ENCODE assay signal across 8 cellular contexts in the genomic region with DNA sequence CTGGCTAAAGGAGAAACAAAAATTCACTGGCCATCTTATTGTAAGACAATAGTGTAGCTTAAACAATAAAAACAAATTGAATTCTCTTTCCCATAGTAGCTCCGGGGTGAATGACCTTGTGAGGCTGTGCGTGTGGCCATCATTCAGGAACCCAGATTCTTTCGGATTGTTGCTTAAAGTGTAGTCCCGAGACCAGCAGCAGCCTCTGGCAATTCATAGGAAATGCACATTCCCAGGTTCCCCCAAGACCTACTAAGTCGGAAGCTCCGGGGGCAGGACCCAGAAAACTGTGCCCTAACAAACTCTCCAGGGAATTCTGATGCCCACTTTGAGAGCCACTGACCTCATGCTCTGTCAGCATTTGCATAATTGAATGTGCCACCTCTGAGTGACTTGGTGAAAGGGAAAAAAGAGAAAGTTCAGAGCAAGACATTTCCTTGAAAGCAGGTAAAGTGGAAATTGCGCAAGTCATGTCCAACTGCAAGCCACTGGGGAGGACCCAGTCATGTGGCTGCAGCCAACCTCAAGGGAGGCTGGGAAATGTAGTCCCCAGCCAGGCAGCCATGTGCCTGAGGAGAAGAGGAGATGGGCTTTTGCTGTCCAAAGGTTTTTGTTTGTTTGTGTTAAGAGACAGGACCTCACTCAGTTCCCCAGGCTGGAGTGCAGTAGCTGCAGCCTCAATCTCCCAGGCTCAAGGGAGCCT. TPM values are rescaled to one million over a fixed set of nuclear protein-coding genes. Genes with fewer than 3 reads are reported as not detected.
DNase-seq lines count a peak whose midpoint lies in the region; ATAC-seq and TF ChIP-seq lines count a peak whose summit lies in the region.

No MANE protein-coding gene starts in this region.

- H3K27ac ChIP-seq in endodermal cell (ENCODE audit: low read depth, low read length) (no peak overlapping the region), suprapubic skin (no peak overlapping the region)

- CTCF ChIA-PET in activated CD4-positive, alpha-beta T cell treated with anti-CD3 and anti-CD28 coated beads for 36 hours (lab: Charles Lee), result interaction anchor here (0.7 to 5.9 kb wide), 3 partner anchors 9 to 26 kb away, joined by 3 to 60 read pairs (median 4); no protein-coding TSS in a partner anchor

- intact Hi-C loops in activated CD4-positive, alpha-beta T cell treated with anti-CD3 and anti-CD28 coated beads for 36 hours (cut with DNase I, micrococcal nuclease), result no loop called here

- H3K9ac ChIP-seq in endodermal cell (ENCODE audit: extremely low read depth, low read length, poor library complexity, severe bottlenecking), result no peak overlapping the region

- peak overlapping the region; percentile 86 for H3K27ac Mint-ChIP-seq in endodermal cell
- H3K27ac Mint-ChIP-seq in activated CD4-positive, alpha-beta T cell treated with anti-CD3 and anti-CD28 coated beads for 36 hours, result no peak overlapping the region

- POLR2A ChIA-PET in activated CD4-positive, alpha-beta T cell treated with anti-CD3 and anti-CD28 coated beads for 36 hours (lab: Charles Lee), result interaction anchor here (0.6 kb wide), 1 partner anchor 30 kb away, joined by 8 read pairs; no protein-coding TSS in a partner anchor

- H3K27me3 Mint-ChIP-seq in endodermal cell (ENCODE audit: insufficient read depth), result peaks cover 10% of the 10 kb centered on the region
- peaks cover 2% of the 10 kb centered on the region for H3K27me3 Mint-ChIP-seq in activated CD4-positive, alpha-beta T cell treated with anti-CD3 and anti-CD28 coated beads for 36 hours

- no peaks in the 10 kb centered on the region for H3K36me3 ChIP-seq in endodermal cell (ENCODE audit: control insufficient read depth, insufficient read depth, low read length)
- H3K36me3 ChIP-seq in suprapubic skin, result no peaks in the 10 kb centered on the region

- H3K4me3 ChIP-seq in endodermal cell (ENCODE audit: low read length) (no peak overlapping the region), suprapubic skin (no peak overlapping the region)

- peaks cover 4% of the 10 kb centered on the region for H3K4me1 Mint-ChIP-seq in endodermal cell
- peaks cover 3% of the 10 kb centered on the region for H3K4me1 Mint-ChIP-seq in activated CD4-positive, alpha-beta T cell treated with anti-CD3 and anti-CD28 coated beads for 36 hours

- H3K4me1 ChIP-seq in endodermal cell (ENCODE audit: control insufficient read depth, insufficient read depth, low read length), result no peaks in the 10 kb centered on the region
- no peaks in the 10 kb centered on the region for H3K4me1 ChIP-seq in suprapubic skin

- TF ChIP-seq CTCF in endodermal cell (conservative IDR thresholded peaks at IDR 0.05) (no peak), suprapubic skin (IDR thresholded peaks at IDR 0.05) (no peak)

- ATAC-seq in HG02840 (IDR thresholded peaks at IDR 0.05; ENCODE audit: low FRiP score, unreplicated experiment) (no peak), HG03025 (IDR thresholded peaks at IDR 0.05; ENCODE audit: low FRiP score, unreplicated experiment) (no peak)
- ATAC-seq in activated CD4-positive, alpha-beta T cell treated with anti-CD3 and anti-CD28 coated beads for 36 hours, result no peak

- H3K27me3 ChIP-seq in endodermal cell (ENCODE audit: control insufficient read depth, insufficient read depth, low read length, poor library complexity, severe bottlenecking) (no peaks in the 10 kb centered on the region), suprapubic skin (no peaks in the 10 kb centered on the region)

- DNase-seq in HCEC 1CT, result peak; percentile 9
- DNase-seq in NCI-H82 (lab: John Stamatoyannopoulos, UW), result peak; percentile 87
- peak; percentile 86 for DNase-seq in endodermal cell
- peak; percentile 57 for DNase-seq in mucosa of gallbladder (ENCODE audit: low spot score)
- no peak for DNase-seq in suprapubic skin (ENCODE audit: low spot score in 2 of 2)
- no peak for DNase-seq in activated CD4-positive, alpha-beta T cell treated with anti-CD3 and anti-CD28 coated beads for 36 hours

- peaks cover 25% of the 10 kb centered on the region for H3K9me3 Mint-ChIP-seq in endodermal cell
- peaks cover 10% of the 10 kb centered on the region for H3K9me3 Mint-ChIP-seq in activated CD4-positive, alpha-beta T cell treated with anti-CD3 and anti-CD28 coated beads for 36 hours (ENCODE audit: low read depth)

- no peaks in the 10 kb centered on the region for H3K36me3 Mint-ChIP-seq in endodermal cell (ENCODE audit: low read depth)
- H3K36me3 Mint-ChIP-seq in activated CD4-positive, alpha-beta T cell treated with anti-CD3 and anti-CD28 coated beads for 36 hours (ENCODE audit: low read depth), result peaks cover 3% of the 10 kb centered on the region

- 40 to 85% methylated on average over 1 to 7 of the region's 7 CpGs for WGBS in endodermal cell (ENCODE audit: insufficient coverage in 1 of 2, insufficient read length in 1 of 2), 2 experiments
- WGBS in suprapubic skin, result 78% methylated on average over 7 of the region's 7 CpGs

- peak overlapping the region; percentile 54 for H3K4me3 Mint-ChIP-seq in endodermal cell
- no peak overlapping the region for H3K4me3 Mint-ChIP-seq in activated CD4-positive, alpha-beta T cell treated with anti-CD3 and anti-CD28 coated beads for 36 hours

- peaks cover 17% of the 10 kb centered on the region for H3K9me3 ChIP-seq in endodermal cell (ENCODE audit: control insufficient read depth, low read length)
- H3K9me3 ChIP-seq in suprapubic skin, result peaks cover 7% of the 10 kb centered on the region

- TF ChIP-seq EP300 in suprapubic skin (IDR thresholded peaks at IDR 0.05), result no peak

- no peak for TF ChIP-seq POLR2A in suprapubic skin (IDR thresholded peaks at IDR 0.05)

RNA-seq across cellular contexts. Expression of a gene that starts 50.7 kb away (rescaled TPM):
- total RNA-seq in endodermal cell (1 to 10 TPM; 3.1 to 5.9 TPM), mucosa of gallbladder (5.3 TPM), suprapubic skin (1 to 10 TPM; 1.8 to 3.2 (median 2.8) TPM)
- 3.3 TPM for polyA plus RNA-seq in endodermal cell (2013, experiment 1 of 2)
- 2.6 TPM for polyA plus RNA-seq in endodermal cell (2013, experiment 2 of 2)
- total RNA-seq in activated CD4-positive, alpha-beta T cell treated with anti-CD3 and anti-CD28 coated beads for 36 hours, result under 1 TPM; 0.07 to 0.14 TPM

RNA-seq across cellular contexts. Expression of a gene that starts 54.8 kb away (rescaled TPM):
- 100 to 1,000 TPM; 564 to 573 TPM for total RNA-seq in endodermal cell
- 356 TPM for polyA plus RNA-seq in endodermal cell (2013, experiment 1 of 2)
- 335 TPM for polyA plus RNA-seq in endodermal cell (2013, experiment 2 of 2)
- total RNA-seq in mucosa of gallbladder, result 325 TPM
- total RNA-seq in suprapubic skin, result 100 to 1,000 TPM in 1 of 4 donors, 10 to 100 TPM in 3; 56.0 to 102 (median 78.6) TPM
- total RNA-seq in activated CD4-positive, alpha-beta T cell treated with anti-CD3 and anti-CD28 coated beads for 36 hours, result 100 to 1,000 TPM; 493 to 631 TPM

Comparison
In these comparisons a context has a peak if more than half of its experiments do, and no peak if none do; other contexts are left out.
1. DNase-seq: peak in HCEC 1CT (single experiment), NCI-H82 (single experiment), endodermal cell (single experiment) and mucosa of gallbladder (single experiment); none in suprapubic skin (0 of 2) and activated CD4-positive, alpha-beta T cell treated with anti-CD3 and anti-CD28 coated beads for 36 hours (single experiment).